In the genomic region with DNA sequence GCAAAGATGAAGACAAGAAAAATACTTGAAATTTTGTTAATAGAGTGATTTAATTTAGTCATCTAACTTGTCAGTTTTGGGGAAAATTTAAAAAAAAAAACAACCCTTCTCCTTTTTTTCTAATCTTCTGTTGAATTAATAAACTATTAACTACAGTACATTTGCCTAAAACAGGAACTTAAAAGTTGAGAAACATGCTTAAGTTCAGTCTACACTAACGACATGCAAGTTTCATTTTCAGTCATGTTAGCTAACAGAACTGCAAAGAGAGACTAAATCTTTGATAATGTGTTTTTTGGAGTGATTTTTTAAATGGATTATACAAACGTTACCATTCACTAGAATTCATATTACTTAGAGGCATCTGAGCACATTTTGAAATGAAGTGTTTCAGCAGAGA, we compare ENCODE assay signal across 8 cellular contexts.
DNase-seq lines count a peak whose midpoint lies in the region; ATAC-seq and TF ChIP-seq lines count a peak whose summit lies in the region.

No MANE protein-coding gene starts in this region.

- H3K27me3 ChIP-seq in tibial nerve, result no peaks in the 10 kb centered on the region

- no peaks in the 10 kb centered on the region for H3K36me3 ChIP-seq in tibial nerve

- no peaks in the 10 kb centered on the region for H3K27me3 Mint-ChIP-seq in central memory CD8-positive, alpha-beta T cell
- H3K27me3 Mint-ChIP-seq in type B pancreatic cell, result no peaks in the 10 kb centered on the region

- DNase-seq in AML-193 (lab: John Stamatoyannopoulos, UW), result peak; percentile 91 to 94
- DNase-seq in central memory CD8-positive, alpha-beta T cell (ENCODE audit: low spot score in 2 of 2), result no peak
- no peak for DNase-seq in tibial nerve (ENCODE audit: low spot score in 2 of 2)
- no peak for DNase-seq in SHP77 (lab: John Stamatoyannopoulos, UW)
- DNase-seq in NCI-H748 (lab: John Stamatoyannopoulos, UW; ENCODE audit: unreplicated experiment), result no peak
- no peak for DNase-seq in type B pancreatic cell (ENCODE audit: extremely low spot score, unreplicated experiment)

- TF ChIP-seq CTCF in tibial nerve (IDR thresholded peaks at IDR 0.05) (no peak), type B pancreatic cell (conservative IDR thresholded peaks at IDR 0.05) (no peak)

- TF ChIP-seq EP300 in tibial nerve (IDR thresholded peaks at IDR 0.05), result no peak

- H3K4me3 ChIP-seq in tibial nerve, result peak overlapping the region in 1 of 4 donors; percentile 5

- peaks cover 0 to 42% (median 11%) of the 10 kb centered on the region in 4 donors for H3K4me1 ChIP-seq in tibial nerve

- no peak for TF ChIP-seq POLR2A in tibial nerve (IDR thresholded peaks at IDR 0.05)

- H3K27ac ChIP-seq in tibial nerve, result peak overlapping the region in 3 of 4 donors; percentile 55 to 84 (median 81)

- peaks cover 77% of the 10 kb centered on the region for H3K4me1 Mint-ChIP-seq in central memory CD8-positive, alpha-beta T cell
- H3K4me1 Mint-ChIP-seq in type B pancreatic cell (ENCODE audit: unreplicated experiment), result peaks cover 5% of the 10 kb centered on the region

- peak; percentile 31 for ATAC-seq in GM19452 (IDR thresholded peaks at IDR 0.05; ENCODE audit: unreplicated experiment)
- peak; percentile 20 for ATAC-seq in HG03469 (IDR thresholded peaks at IDR 0.05; ENCODE audit: unreplicated experiment)
- ATAC-seq in central memory CD8-positive, alpha-beta T cell (replicated peaks; ENCODE audit: extremely low read depth, poor library complexity, severe bottlenecking), result no peak

- no peaks in the 10 kb centered on the region for H3K9me3 Mint-ChIP-seq in central memory CD8-positive, alpha-beta T cell
- H3K9me3 Mint-ChIP-seq in type B pancreatic cell, result no peaks in the 10 kb centered on the region

- WGBS in tibial nerve, 2 donors, result 38 to 40% methylated on average over 2 of the region's 2 CpGs

- H3K27ac Mint-ChIP-seq in central memory CD8-positive, alpha-beta T cell (ENCODE audit: low read depth), result peak overlapping the region; percentile 99
- H3K27ac Mint-ChIP-seq in type B pancreatic cell, result no peak overlapping the region

- H3K36me3 Mint-ChIP-seq in central memory CD8-positive, alpha-beta T cell (ENCODE audit: insufficient read depth), result peaks cover 14% of the 10 kb centered on the region
- no peaks in the 10 kb centered on the region for H3K36me3 Mint-ChIP-seq in type B pancreatic cell

- H3K4me3 Mint-ChIP-seq in central memory CD8-positive, alpha-beta T cell, result peak overlapping the region; percentile 68
- H3K4me3 Mint-ChIP-seq in type B pancreatic cell, result no peak overlapping the region

- H3K9me3 ChIP-seq in tibial nerve, result no peaks in the 10 kb centered on the region

Comparison
In these comparisons a context has a peak if more than half of its experiments do, and no peak if none do; other contexts are left out.
1. DNase-seq: peak in AML-193 (2 of 2); none in central memory CD8-positive, alpha-beta T cell (0 of 2), tibial nerve (0 of 2), SHP77 (0 of 2), NCI-H748 (single experiment) and type B pancreatic cell (single experiment).